Comparison of ENCODE assay signal across 8 cellular contexts in the genomic region with DNA sequence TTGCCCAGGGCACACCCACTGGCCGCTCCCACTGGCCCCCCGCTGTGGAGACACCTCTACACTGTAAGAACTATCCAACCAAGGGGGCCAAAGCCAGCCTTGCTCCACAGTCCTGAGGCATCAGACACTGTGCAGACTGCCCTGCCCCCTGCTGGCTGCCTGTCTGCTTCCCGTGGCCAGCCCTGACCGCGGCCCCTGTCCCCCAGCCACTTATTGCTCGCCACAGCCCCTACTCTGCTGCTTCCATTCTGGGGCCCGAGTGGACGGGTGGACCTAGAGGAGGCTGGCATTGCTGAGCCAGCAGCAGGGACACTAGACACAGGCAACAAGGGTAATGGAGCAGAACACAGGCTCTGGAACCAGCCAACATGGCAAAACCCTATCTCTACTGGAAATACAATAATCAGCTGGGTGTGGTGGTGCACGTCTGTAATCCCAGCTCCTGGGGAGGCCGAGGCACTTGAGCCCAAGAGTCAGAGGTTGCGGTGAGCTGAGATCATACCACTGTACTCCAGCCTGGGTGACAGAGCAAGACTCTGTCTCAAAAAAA. TPM values are rescaled to one million over a fixed set of nuclear protein-coding genes. Genes with fewer than 3 reads are reported as not detected.
DNase-seq lines count a peak whose midpoint lies in the region; ATAC-seq and TF ChIP-seq lines count a peak whose summit lies in the region.

No MANE protein-coding gene starts in this region.

- H2AFZ ChIP-seq in fibroblast of lung (ENCODE audit: low read length): no peak overlapping the region

- peak; percentile 86 for ATAC-seq in activated CD8-positive, alpha-beta T cell treated with anti-CD3 and anti-CD28 coated beads for 36 hours
- no peak for ATAC-seq in HG02884 (IDR thresholded peaks at IDR 0.05; ENCODE audit: unreplicated experiment)

- no peak overlapping the region for H3K9ac ChIP-seq in fibroblast of lung (ENCODE audit: insufficient read depth, low read length)

- DNase-seq in activated CD8-positive, alpha-beta T cell treated with anti-CD3 and anti-CD28 coated beads for 36 hours: peak; percentile 73
- DNase-seq in fibroblast of lung (ENCODE audit: low read depth in 2 of 2): no peak
- DNase-seq in osteocyte (ENCODE audit: extremely low spot score, unreplicated experiment): peak; percentile 83
- DNase-seq in NCI-H128 (lab: John Stamatoyannopoulos, UW; ENCODE audit: unreplicated experiment): no peak
- no peak for DNase-seq in NCI-H1694 treated with DMSO at 0.1 percent for 48 hours (lab: John Stamatoyannopoulos, UW)

- no peaks in the 10 kb centered on the region for H3K4me1 Mint-ChIP-seq in activated CD8-positive, alpha-beta T cell treated with anti-CD3 and anti-CD28 coated beads for 36 hours (ENCODE audit: low read depth)
- peaks cover 1% of the 10 kb centered on the region for H3K4me1 Mint-ChIP-seq in osteocyte (ENCODE audit: unreplicated experiment)

- no peaks in the 10 kb centered on the region for H3K36me3 ChIP-seq in fibroblast of lung (ENCODE audit: control insufficient read depth, insufficient read depth, low read length)

- no peaks in the 10 kb centered on the region for H3K36me3 Mint-ChIP-seq in activated CD8-positive, alpha-beta T cell treated with anti-CD3 and anti-CD28 coated beads for 36 hours (ENCODE audit: low read depth)
- no peaks in the 10 kb centered on the region for H3K36me3 Mint-ChIP-seq in osteocyte (ENCODE audit: unreplicated experiment)

- H3K9me3 ChIP-seq in fibroblast of lung (ENCODE audit: control insufficient read depth, insufficient read depth, low read depth, low read length): no peaks in the 10 kb centered on the region

- H4K20me1 ChIP-seq in fibroblast of lung (ENCODE audit: control insufficient read depth, extremely low read depth, insufficient read depth, low read length): no peaks in the 10 kb centered on the region

- no peaks in the 10 kb centered on the region for H3K4me1 ChIP-seq in fibroblast of lung (ENCODE audit: control insufficient read depth, extremely low read depth, insufficient read depth, low read length)

- H3K27ac Mint-ChIP-seq in activated CD8-positive, alpha-beta T cell treated with anti-CD3 and anti-CD28 coated beads for 36 hours: no peak overlapping the region
- no peak overlapping the region for H3K27ac Mint-ChIP-seq in osteocyte (ENCODE audit: unreplicated experiment)

- intact Hi-C loops in activated CD8-positive, alpha-beta T cell treated with anti-CD3 and anti-CD28 coated beads for 36 hours (cut with micrococcal nuclease): no loop called here

- TF ChIP-seq RAD21 in Ishikawa (IDR thresholded peaks at IDR 0.05; ENCODE audit: low read depth): peak; percentile 60

- TF ChIP-seq CTCF in GM12874 (IDR thresholded peaks at IDR 0.05; ENCODE audit: insufficient read depth, low read depth, low read length): peak; percentile 91
- peak; percentile 81 for TF ChIP-seq CTCF in activated CD8-positive, alpha-beta T cell treated with anti-CD3 and anti-CD28 coated beads for 36 hours (IDR thresholded peaks at IDR 0.05)
- peak; percentile 34 to 59 for TF ChIP-seq CTCF in fibroblast of lung (conservative IDR thresholded peaks at IDR 0.05 in 1 of 2, IDR thresholded peaks at IDR 0.05 in 1 of 2; ENCODE audit: low read depth in 1 of 2, low read length in 2 of 2)
- TF ChIP-seq CTCF in osteocyte (IDR thresholded peaks at IDR 0.05): peak; percentile 45

- H3K4me3 Mint-ChIP-seq in activated CD8-positive, alpha-beta T cell treated with anti-CD3 and anti-CD28 coated beads for 36 hours: no peak overlapping the region
- H3K4me3 Mint-ChIP-seq in osteocyte (ENCODE audit: unreplicated experiment): no peak overlapping the region

- CTCF ChIA-PET in activated CD8-positive, alpha-beta T cell treated with anti-CD3 and anti-CD28 coated beads for 36 hours (lab: Charles Lee): interaction anchor here (1.1 to 2.8 kb wide), 8 partner anchors 9 to 259 kb away, joined by 3 to 10 read pairs (median 6); no protein-coding TSS in a partner anchor

- no peaks in the 10 kb centered on the region for H3K9me3 Mint-ChIP-seq in activated CD8-positive, alpha-beta T cell treated with anti-CD3 and anti-CD28 coated beads for 36 hours
- H3K9me3 Mint-ChIP-seq in osteocyte (ENCODE audit: unreplicated experiment): no peaks in the 10 kb centered on the region

- no peaks in the 10 kb centered on the region for H3K27me3 ChIP-seq in fibroblast of lung (ENCODE audit: control insufficient read depth, insufficient read depth, low read length)

- no peaks in the 10 kb centered on the region for H3K79me2 ChIP-seq in fibroblast of lung (ENCODE audit: control insufficient read depth, insufficient read depth, low read length)

- no peak for TF ChIP-seq EP300 in Ishikawa (IDR thresholded peaks at IDR 0.05; ENCODE audit: borderline replicate concordance)

- POLR2A ChIA-PET in activated CD8-positive, alpha-beta T cell treated with anti-CD3 and anti-CD28 coated beads for 36 hours (lab: Charles Lee): no interaction called here

- H3K4me2 ChIP-seq in fibroblast of lung (ENCODE audit: extremely low read depth, insufficient read depth, low read length): no peak overlapping the region

- no peak overlapping the region for H3K4me3 ChIP-seq in fibroblast of lung (replicated peaks in 1 of 4; ENCODE audit: control extremely low read depth in 1 of 4, insufficient read depth in 1 of 4, low read depth in 3 of 4, low read length in 4 of 4)

- H3K27me3 Mint-ChIP-seq in activated CD8-positive, alpha-beta T cell treated with anti-CD3 and anti-CD28 coated beads for 36 hours: no peaks in the 10 kb centered on the region
- no peaks in the 10 kb centered on the region for H3K27me3 Mint-ChIP-seq in osteocyte (ENCODE audit: unreplicated experiment)

- no peak overlapping the region for H3K27ac ChIP-seq in fibroblast of lung (ENCODE audit: insufficient read depth, low read length)

TF ChIP-seq in Ishikawa, 13 proteins besides CTCF, POLR2A, EP300 and RAD21:
- no peak for TF ChIP-seq FOXM1 (IDR thresholded peaks at IDR 0.05; ENCODE audit: borderline replicate concordance, low read depth)
- 0 out of 2 replicates have a peak, but pooled peaks have one; percentile 29 for TF ChIP-seq ZBTB7A (IDR thresholded peaks at IDR 0.05; ENCODE audit: low read depth)
TF ChIP-seq in Ishikawa: peak in this region for 1.

RNA-seq across cellular contexts. Expression of a gene that starts 19.7 kb away (rescaled TPM):
- 1 to 10 TPM; 4.3 to 4.8 TPM for total RNA-seq in activated CD8-positive, alpha-beta T cell treated with anti-CD3 and anti-CD28 coated beads for 36 hours
- total RNA-seq in fibroblast of lung (6.2 and 7.3 TPM in 2 replicates), osteocyte (25.1 and 27.3 TPM in 2 replicates)
- polyA plus RNA-seq in fibroblast of lung: 2.3 and 2.4 TPM in 2 replicates
- polyA plus RNA-seq in fibroblast of lung (2012): 1.8 and 2.4 TPM in 2 replicates
- 8.5 and 12.6 TPM in 2 replicates for polyA minus RNA-seq in fibroblast of lung (ENCODE audit: low replicate concordance)

Comparison
In these comparisons a context has a peak if more than half of its experiments do, and no peak if none do; other contexts are left out.
1. DNase-seq: peak in activated CD8-positive, alpha-beta T cell treated with anti-CD3 and anti-CD28 coated beads for 36 hours (single experiment) and osteocyte (single experiment); none in fibroblast of lung (0 of 2), NCI-H128 (single experiment) and NCI-H1694 treated with DMSO at 0.1 percent for 48 hours (single experiment).
2. Peak in every context shown above with its lines, with median percentiles within 50 percentile points of each other: CTCF ChIP-seq.